ENCODE assay signal across 8 cellular contexts in the genomic region with DNA sequence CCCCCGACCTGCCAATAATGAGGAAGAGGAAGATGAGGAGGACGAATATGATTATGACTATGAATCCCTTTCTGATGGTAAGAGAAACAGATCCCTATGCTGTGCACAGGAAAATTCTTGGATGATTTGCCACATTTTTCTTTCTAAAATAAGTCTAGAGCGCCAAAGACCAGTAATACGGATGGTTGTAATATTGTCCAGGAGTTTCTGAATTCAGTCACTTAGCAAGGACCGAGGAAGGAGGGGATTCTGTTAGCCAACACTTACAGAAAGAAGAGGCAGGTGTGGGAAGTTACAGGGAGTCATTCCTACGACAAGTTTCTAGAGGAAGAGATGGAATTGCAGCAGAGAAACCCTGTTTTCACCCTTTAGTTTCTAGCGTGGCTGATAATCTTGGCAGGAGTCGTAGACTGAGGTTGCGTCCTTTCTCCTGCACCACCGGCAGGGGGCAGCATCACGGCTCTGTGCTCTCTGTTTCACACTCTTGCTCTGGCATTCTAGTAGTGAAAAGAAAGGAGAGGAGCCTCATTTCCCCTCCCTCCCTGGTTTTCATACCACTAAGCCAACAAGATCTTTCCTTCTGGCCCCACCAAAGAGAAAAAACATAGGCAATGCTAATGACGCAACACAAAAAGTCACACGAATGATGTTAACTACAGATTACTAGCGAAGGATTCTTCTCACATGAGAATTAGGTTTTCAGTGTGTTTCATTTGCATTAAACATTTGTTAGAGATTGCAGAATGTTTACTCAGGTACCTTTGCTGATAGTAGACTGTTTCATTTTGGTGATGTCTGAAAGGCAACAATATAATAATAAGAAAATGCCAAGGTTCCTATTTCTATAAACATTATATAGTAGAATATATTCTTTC.
A peak's percentile ranks its signal among the peaks of the same experiment; 100 is the strongest.
DNase-seq lines count a peak whose midpoint lies in the region; TF ChIP-seq lines count a peak whose summit lies in the region.

No MANE protein-coding gene starts in this region.

- intact Hi-C loops in lower leg skin (cut with DNase I; ENCODE audit: low total_unique reads): loop anchor here (5.0 kb wide), 1 partner anchor 162 kb away; no protein-coding TSS in a partner anchor

- no peak for TF ChIP-seq POLR2A in lower leg skin (IDR thresholded peaks at IDR 0.05)

- WGBS in lower leg skin, 2 donors: 43 to 51% methylated on average over 14 of the region's 14 CpGs

- DNase-seq in GM12864 (ENCODE audit: low read depth) (no peak), HFF-Myc (ENCODE audit: extremely low read depth, low read depth) (peak; percentile 31), NCI-H2107 treated with DMSO at 0.1 percent for 48 hours (lab: John Stamatoyannopoulos, UW; ENCODE audit: unreplicated experiment) (peak; percentile 34), dermis microvascular lymphatic vessel endothelial cell (ENCODE audit: low read depth in 2 of 2) (peak; percentile 43 to 73), medulla oblongata (ENCODE audit: extremely low spot score) (peak; percentile 60), lower leg skin (ENCODE audit: low spot score in 2 of 2) (no peak)
- DNase-seq in activated CD4-positive, alpha-beta T cell treated with anti-CD3 and anti-CD28 coated beads for 48 hours: peak; percentile 73
- peak; percentile 30 for DNase-seq in stimulated activated CD8-positive, alpha-beta memory T cell treated with anti-CD3 and anti-CD28 coated beads, Interleukin-7, amount 100 ng/mL, for 24 hours (ENCODE audit: low read depth)

- H3K4me3 ChIP-seq in GM12864 (ENCODE audit: low read depth, low read length): no peak overlapping the region
- H3K4me3 ChIP-seq in HFF-Myc (replicated peaks; ENCODE audit: low read depth, low read length): no peak overlapping the region
- H3K4me3 ChIP-seq in lower leg skin (ENCODE audit: low read depth, poor library complexity, severe bottlenecking): no peak overlapping the region

- peak; percentile 98 for TF ChIP-seq CTCF in GM12864 (IDR thresholded peaks at IDR 0.05; ENCODE audit: low read depth, low read length, missing control alignments)
- peak; percentile 97 for TF ChIP-seq CTCF in HFF-Myc (IDR thresholded peaks at IDR 0.05; ENCODE audit: low read depth, low read length, missing control alignments)
- TF ChIP-seq CTCF in lower leg skin (IDR thresholded peaks at IDR 0.05): no peak

Comparison
In these comparisons a context has a peak if more than half of its experiments do, and no peak if none do; other contexts are left out.
1. DNase-seq: peak in HFF-Myc (single experiment), NCI-H2107 treated with DMSO at 0.1 percent for 48 hours (single experiment), activated CD4-positive, alpha-beta T cell treated with anti-CD3 and anti-CD28 coated beads for 48 hours (single experiment), dermis microvascular lymphatic vessel endothelial cell (2 of 2), medulla oblongata (single experiment) and stimulated activated CD8-positive, alpha-beta memory T cell treated with anti-CD3 and anti-CD28 coated beads, Interleukin-7, amount 100 ng/mL, for 24 hours (single experiment); none in GM12864 (single experiment) and lower leg skin (0 of 2).
2. CTCF ChIP-seq: peak in GM12864 (single experiment) and HFF-Myc (single experiment); none in lower leg skin (0 of 3).